8 cellular contexts compared by ENCODE assay signal in genomic region chr3:130179353-130179965, GRCh38.
DNase-seq lines count a peak whose midpoint lies in the region; TF ChIP-seq lines count a peak whose summit lies in the region.
"Not testable (repeated sequence)": the region's sequence is repeated elsewhere in the genome, so short reads cannot be mapped to it uniquely, and the experiment has no call there.

No MANE protein-coding gene starts in this region.

- H3K9ac ChIP-seq in neuronal stem cell (ENCODE audit: low read depth, low read length, poor library complexity), result not testable (repeated sequence)

- not testable (repeated sequence) for H2BK5ac ChIP-seq in neuronal stem cell (ENCODE audit: low read length)

- H2AK5ac ChIP-seq in neuronal stem cell (ENCODE audit: low read depth, low read length), result not testable (repeated sequence)

- not testable (repeated sequence) for H3K36me3 ChIP-seq in SJCRH30; brain microvascular endothelial cell (replicated peaks); left ventricle myocardium inferior; neuronal stem cell (replicated peaks in 1 of 2; ENCODE audit: control insufficient read depth in 2 of 2, insufficient read depth in 2 of 2, low read length in 2 of 2)

- H2BK12ac ChIP-seq in neuronal stem cell (ENCODE audit: low read length), result not testable (repeated sequence)

- H2BK120ac ChIP-seq in neuronal stem cell (ENCODE audit: low read depth, low read length), result not testable (repeated sequence)

- peak overlapping the region; percentile 25 for H3K4me2 ChIP-seq in neuronal stem cell (ENCODE audit: insufficient read depth, low read length, poor library complexity, severe bottlenecking)

- not testable (repeated sequence) for H4K91ac ChIP-seq in neuronal stem cell (ENCODE audit: low read depth, low read length, poor library complexity)

- not testable (repeated sequence) for H3K27me3 ChIP-seq in HL-60 (ENCODE audit: insufficient read depth, poor library complexity, severe bottlenecking); SJCRH30; brain microvascular endothelial cell (replicated peaks); left ventricle myocardium inferior (ENCODE audit: low read depth); neuronal stem cell (ENCODE audit: control insufficient read depth in 3 of 3, insufficient read depth in 3 of 3, low read depth in 1 of 3, low read length in 3 of 3)

- not testable (repeated sequence) for H2BK15ac ChIP-seq in neuronal stem cell (ENCODE audit: low read length)

- not testable (repeated sequence) for H3K14ac ChIP-seq in neuronal stem cell (ENCODE audit: low read length)

- peak overlapping the region; percentile 34 for H2AFZ ChIP-seq in neuronal stem cell (ENCODE audit: low read length)

- H3K27ac ChIP-seq in HL-60 (replicated peaks) (peak overlapping the region; percentile 49; the same call in 1 of the 2 replicates), SJCRH30 (peak overlapping the region; percentile 45; the same call in 1 of the 2 replicates), left ventricle myocardium inferior (replicated peaks) (peak overlapping the region; percentile 28)
- H3K27ac ChIP-seq in brain microvascular endothelial cell; neuronal stem cell (replicated peaks; ENCODE audit: low read length): not testable (repeated sequence)

- not testable (repeated sequence) for H3K18ac ChIP-seq in neuronal stem cell (ENCODE audit: low read length)

- H3K4me1 ChIP-seq in SJCRH30; left ventricle myocardium inferior; neuronal stem cell (ENCODE audit: control insufficient read depth in 2 of 2, insufficient read depth in 1 of 2, low read depth in 1 of 2, low read length in 2 of 2): not testable (repeated sequence)

- not testable (repeated sequence) for H3K79me1 ChIP-seq in neuronal stem cell (ENCODE audit: low read depth, low read length)

- no CpG with 5 or more reads among the region's 11 CpGs for WGBS in neuronal stem cell (ENCODE audit: extremely low coverage in 2 of 2, insufficient read length in 2 of 2, insufficient replicate concordance in 1 of 2), 2 donors

- intact Hi-C loops in left ventricle myocardium inferior (cut with micrococcal nuclease), result not testable (repeated sequence)

- not testable (repeated sequence) for TF ChIP-seq CTCF in AG10803 (conservative IDR thresholded peaks at IDR 0.05; ENCODE audit: low read length); HL-60 (IDR thresholded peaks at IDR 0.05; ENCODE audit: insufficient read depth, low read length); brain microvascular endothelial cell (IDR thresholded peaks at IDR 0.05; ENCODE audit: low read depth, low read length, missing control alignments); left ventricle myocardium inferior (IDR thresholded peaks at IDR 0.05; ENCODE audit: borderline replicate concordance)

- in situ Hi-C loops in brain microvascular endothelial cell (cut with HindIII; ENCODE audit: low pct_ligation_motif_present, low sequenced_read_pairs), result not testable (repeated sequence)

- H4K8ac ChIP-seq in neuronal stem cell (ENCODE audit: low read depth, low read length), result not testable (repeated sequence)

- not testable (repeated sequence) for H3K23ac ChIP-seq in neuronal stem cell (ENCODE audit: low read depth, low read length, poor library complexity)

- DNase-seq in AG10803 (ENCODE audit: low read depth) (peak; percentile 5), HL-60 (ENCODE audit: low read depth in 1 of 2, low spot score in 1 of 2) (peak; percentile 16 to 78), SJCRH30 (peak; percentile 48 to 57), brain microvascular endothelial cell (peak; percentile 25)
- DNase-seq in activated CD8-positive, alpha-beta memory T cell treated with anti-CD3 and anti-CD28 coated beads, Interleukin-2, amount 50 U/mL, for 4 hours, result peak; percentile 19
- not testable (repeated sequence) for DNase-seq in left ventricle myocardium inferior; neuronal stem cell (ENCODE audit: low spot score)
- DNase-seq in stimulated activated CD8-positive, alpha-beta memory T cell treated with anti-CD3 and anti-CD28 coated beads, Interleukin-15, amount 100 ng/mL, for 1 hour (ENCODE audit: low read depth), result peak; percentile 26

- H3K4me3 ChIP-seq in AG10803 (ENCODE audit: low read length), result peak overlapping the region; percentile 41
- H3K4me3 ChIP-seq in HL-60 (replicated peaks; ENCODE audit: insufficient read depth, low read length), result peak overlapping the region; percentile 18
- peak overlapping the region; percentile 43 for H3K4me3 ChIP-seq in SJCRH30
- peak overlapping the region; percentile 27 for H3K4me3 ChIP-seq in brain microvascular endothelial cell (ENCODE audit: low read depth, low read length)
- H3K4me3 ChIP-seq in left ventricle myocardium inferior, result peak overlapping the region; percentile 39
- H3K4me3 ChIP-seq in neuronal stem cell (ENCODE audit: low read length in 2 of 2), result not testable (repeated sequence)

- H3K4ac ChIP-seq in neuronal stem cell (ENCODE audit: low read length), result not testable (repeated sequence)

- H3K9me3 ChIP-seq in SJCRH30 (replicated peaks); left ventricle myocardium inferior (replicated peaks); neuronal stem cell (replicated peaks in 1 of 2; ENCODE audit: control insufficient read depth in 2 of 2, insufficient read depth in 1 of 2, low read depth in 1 of 2, low read length in 2 of 2): not testable (repeated sequence)
